16 cellular contexts compared by ENCODE assay signal in genomic region chr5:33277061-33277460, GRCh38.
DNase-seq lines count a peak whose midpoint lies in the region; ATAC-seq and TF ChIP-seq lines count a peak whose summit lies in the region.
"Had no signal": no experiment of that assay in that cellular context is flagged by ENCODE, and none has a peak within 500 bp of the region (broad histone marks: within the 10 kb centered on the region; RNA-seq: fewer than 3 reads in every experiment).

No MANE protein-coding gene starts in this region.

- BruUV-seq in PC-3 (replicated peaks; lab: Mats Ljungman, UMichigan) = no TSS peak

- H3K4me2 ChIP-seq in PC-3 (ENCODE audit: low read length) = no peak overlapping the region
- H3K4me2 ChIP-seq: A549 had no signal

- H3K27me3 Mint-ChIP-seq in endothelial cell (ENCODE audit: unreplicated experiment) (no peaks in the 10 kb centered on the region), nephron (ENCODE audit: low read depth) (no peaks in the 10 kb centered on the region)

- no peaks in the 10 kb centered on the region for H4K20me1 ChIP-seq in PC-3 (ENCODE audit: low read length)
- H4K20me1 ChIP-seq: BLaER1 treated with 17β-estradiol and CSF1 and Interleukin-3, amounts not matched to agents 10 nM and 100 nM had no signal

- H3K4me1 Mint-ChIP-seq in endothelial cell (ENCODE audit: unreplicated experiment) = peaks cover 43% of the 10 kb centered on the region
- peaks cover 34% of the 10 kb centered on the region for H3K4me1 Mint-ChIP-seq in nephron

- H3K36me3 Mint-ChIP-seq in endothelial cell (ENCODE audit: low read depth, unreplicated experiment) (peaks cover 4% of the 10 kb centered on the region), nephron (ENCODE audit: low read depth) (no peaks in the 10 kb centered on the region)
- H3K36me3 Mint-ChIP-seq: CD8-positive, alpha-beta T cell had no signal

- DNase-seq in EH (ENCODE audit: low read depth) (peak; percentile 44), PC-3 (no peak), endothelial cell (ENCODE audit: low spot score) (no peak), NCI-H1105 (lab: John Stamatoyannopoulos, UW) (no peak), body of pancreas (no peak)
- DNase-seq: CD8-positive, alpha-beta T cell; DMS53; HCEC 1CT; NCI-H1694 treated with DMSO at 0.1 percent for 48 hours; RPMI8226; SHP77 treated with DMSO at 0.1 percent for 48 hours had no signal

- POLR2A ChIA-PET in PC-3 (lab: Charles Lee; ENCODE audit: unreplicated experiment) = no interaction called here

- H3K9me2 ChIP-seq in PC-3 (replicated peaks; ENCODE audit: low read length) = no peaks in the 10 kb centered on the region

- no peak overlapping the region for H3K9ac ChIP-seq in PC-3 (ENCODE audit: low read length)
- H3K9ac ChIP-seq: BLaER1 treated with 17β-estradiol and CSF1 and Interleukin-3, amounts not matched to agents 10 nM and 100 nM had no signal

- H3K9me3 ChIP-seq in PC-3 (ENCODE audit: low read length) (no peaks in the 10 kb centered on the region), body of pancreas (no peaks in the 10 kb centered on the region)
- H3K9me3 ChIP-seq: A549; BLaER1 treated with 17β-estradiol and CSF1 and Interleukin-3, amounts not matched to agents 10 nM and 100 nM had no signal

- H3K36me3 ChIP-seq in PC-3 (ENCODE audit: low read depth, low read length) = no peaks in the 10 kb centered on the region
- no peaks in the 10 kb centered on the region for H3K36me3 ChIP-seq in body of pancreas (replicated peaks in 1 of 2; ENCODE audit: insufficient read depth in 1 of 2, low read depth in 2 of 2)
- H3K36me3 ChIP-seq: BLaER1 treated with 17β-estradiol and CSF1 and Interleukin-3, amounts not matched to agents 10 nM and 100 nM had no signal

- H2AFZ ChIP-seq in PC-3 (ENCODE audit: low read length) = peak overlapping the region; percentile 9; the same call in 1 of the 2 replicates

- H3K9me3 Mint-ChIP-seq in endothelial cell (ENCODE audit: unreplicated experiment) (no peaks in the 10 kb centered on the region), nephron (peaks cover 3% of the 10 kb centered on the region)
- H3K9me3 Mint-ChIP-seq: CD8-positive, alpha-beta T cell had no signal

- TF ChIP-seq POLR2A in body of pancreas (IDR thresholded peaks at IDR 0.05) = no peak

- H3K79me2 ChIP-seq in PC-3 (ENCODE audit: low read length) = no peaks in the 10 kb centered on the region

- no peak for TF ChIP-seq CTCF in PC-3 (conservative IDR thresholded peaks at IDR 0.05; ENCODE audit: low read depth, low read length)
- no peak for TF ChIP-seq CTCF in endothelial cell (IDR thresholded peaks at IDR 0.05; ENCODE audit: unreplicated experiment)
- TF ChIP-seq CTCF in nephron (IDR thresholded peaks at IDR 0.05; ENCODE audit: unreplicated experiment in 3 of 3) = no peak
- TF ChIP-seq CTCF in body of pancreas (IDR thresholded peaks at IDR 0.05) = no peak

- no peaks in the 10 kb centered on the region for H3F3A ChIP-seq in PC-3 (ENCODE audit: low read length, unreplicated experiment)

- H3K27me3 ChIP-seq in PC-3 (ENCODE audit: low read length) = no peaks in the 10 kb centered on the region
- no peaks in the 10 kb centered on the region for H3K27me3 ChIP-seq in body of pancreas
- H3K27me3 ChIP-seq: BLaER1 treated with 17β-estradiol and CSF1 and Interleukin-3, amounts not matched to agents 10 nM and 100 nM had no signal

- H3K27ac ChIP-seq in PC-3 (ENCODE audit: low read length) (no peak overlapping the region), body of pancreas (no peak overlapping the region)
- H3K27ac ChIP-seq: A549 had no signal

- H3K4me3 Mint-ChIP-seq in endothelial cell (ENCODE audit: unreplicated experiment) = no peak overlapping the region
- no peak overlapping the region for H3K4me3 Mint-ChIP-seq in nephron
- H3K4me3 Mint-ChIP-seq: CD8-positive, alpha-beta T cell had no signal

- no peak for ATAC-seq in PC-3
- no peak for ATAC-seq in HG03460 (IDR thresholded peaks at IDR 0.05; ENCODE audit: unreplicated experiment)
- no peak for ATAC-seq in body of pancreas
- no peak for ATAC-seq in GM21717 (IDR thresholded peaks at IDR 0.05; ENCODE audit: unreplicated experiment)
- ATAC-seq: A549; CD8-positive, alpha-beta T cell had no signal

- intact Hi-C loops in PC-3 (cut with micrococcal nuclease) (no loop called here), body of pancreas (cut with DNase I) (no loop called here)

- H3K4me3 ChIP-seq in PC-3 (ENCODE audit: low read length) (no peak overlapping the region), body of pancreas (no peak overlapping the region)
- H3K4me3 ChIP-seq: A549; BLaER1 treated with 17β-estradiol and CSF1 and Interleukin-3, amounts not matched to agents 10 nM and 100 nM had no signal

- H3K27ac Mint-ChIP-seq in endothelial cell (ENCODE audit: unreplicated experiment) = peak overlapping the region; percentile 96
- peak overlapping the region; percentile 31 to 57 (median 55) for H3K27ac Mint-ChIP-seq in nephron
- H3K27ac Mint-ChIP-seq: CD8-positive, alpha-beta T cell had no signal

- H3K4me1 ChIP-seq in PC-3 (ENCODE audit: insufficient read depth, low read length) (peaks cover 6% of the 10 kb centered on the region), body of pancreas (no peaks in the 10 kb centered on the region)

- CTCF ChIA-PET in PC-3 (lab: Charles Lee) = interaction anchor here (0.7 kb wide), 1 partner anchor 23 kb away, joined by 4 read pairs; no protein-coding TSS in a partner anchor
